ENCODE assay signal across 10 cellular contexts in the genomic region with DNA sequence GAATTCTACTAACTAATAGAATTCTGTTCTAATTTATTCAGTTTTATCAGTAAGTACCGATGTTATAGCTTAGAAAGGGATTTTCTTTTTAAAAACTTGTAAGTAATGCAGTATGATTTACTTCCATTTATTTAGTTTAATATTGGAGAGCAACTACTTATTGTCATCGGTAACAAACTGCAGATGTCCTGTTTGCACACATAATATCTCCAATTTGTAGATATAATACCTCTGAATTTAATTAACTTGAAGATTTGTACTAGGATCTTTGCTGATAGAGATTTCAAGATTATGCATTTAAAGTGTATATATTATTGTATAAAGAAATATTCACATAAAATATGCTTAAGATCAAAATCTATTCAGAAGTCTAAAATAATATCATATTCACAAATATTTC.
"Had no signal": no experiment of that assay in that cellular context is flagged by ENCODE, and none has a peak within 500 bp of the region (broad histone marks: within the 10 kb centered on the region; RNA-seq: fewer than 3 reads in every experiment).

No MANE protein-coding gene starts in this region.

- ATAC-seq: HCT116, HepG2 had no signal

- DNase-seq: GM23248, GOT3, H7, HFFc6, KBM-7 had no signal

- H3K4me1 ChIP-seq: HAP-1 had no signal

- H3K27ac Mint-ChIP-seq: HFFc6, IgD-negative memory B cell had no signal

- H3K27me3 Mint-ChIP-seq: IgD-negative memory B cell had no signal

- H3K9me3 ChIP-seq: HAP-1 had no signal

- FAIRE-seq: HepG2 had no signal

- H3K4me1 Mint-ChIP-seq: IgD-negative memory B cell had no signal

- H3K4me3 ChIP-seq: GM23248, HAP-1 had no signal

- H2AFZ ChIP-seq: GM23248 had no signal

- H3K4me3 Mint-ChIP-seq: HFFc6, IgD-negative memory B cell had no signal

- H3K27ac ChIP-seq: GM23248, HL-60 had no signal

- H3K9ac ChIP-seq: GM23248 had no signal

- H3K36me3 ChIP-seq: HAP-1 had no signal
